ENCODE assay signal across 1 cellular context in the genomic region with DNA sequence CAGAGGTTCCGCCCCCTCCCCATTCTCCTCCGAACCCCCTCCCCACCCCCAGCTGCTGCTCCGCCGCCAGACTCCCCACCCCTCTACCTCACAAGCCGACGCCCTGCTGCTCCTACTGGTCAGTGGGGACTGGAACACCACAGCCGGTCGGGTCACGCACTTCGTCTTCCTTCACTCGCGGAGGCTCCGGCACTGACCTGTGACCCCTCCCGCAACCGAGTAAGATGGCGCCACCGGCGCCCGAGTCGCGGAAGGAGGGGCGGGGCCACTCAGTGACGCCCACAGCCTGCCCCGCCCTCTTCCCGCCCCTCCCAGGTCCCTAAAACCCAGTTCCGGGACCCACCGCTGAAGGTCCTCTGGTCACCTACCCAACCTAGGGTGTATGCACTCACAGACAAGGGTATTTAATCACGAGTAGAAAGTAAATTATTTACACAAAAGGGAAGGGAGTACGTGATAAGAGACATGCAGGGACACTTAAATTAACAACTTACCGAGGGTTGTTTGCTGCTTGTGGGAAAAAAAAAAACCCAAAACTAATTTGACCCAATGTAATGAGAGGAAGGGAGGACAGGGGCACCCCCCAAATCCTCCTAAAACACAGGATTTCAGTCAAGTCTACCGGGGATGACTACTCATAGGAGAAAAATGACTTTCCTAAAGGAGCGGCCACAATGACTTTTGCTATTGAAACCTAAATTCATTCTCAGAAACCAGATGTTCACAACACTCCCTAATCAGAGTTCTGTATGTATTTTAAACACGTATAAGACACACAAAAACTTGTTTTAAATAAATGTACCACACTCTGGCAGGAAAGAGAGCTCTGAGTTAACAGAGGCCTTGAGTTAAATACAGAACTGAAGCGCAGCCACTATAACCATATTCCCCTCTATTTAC.
TF ChIP-seq lines count a peak whose summit lies in the region.

A gene with protein sequence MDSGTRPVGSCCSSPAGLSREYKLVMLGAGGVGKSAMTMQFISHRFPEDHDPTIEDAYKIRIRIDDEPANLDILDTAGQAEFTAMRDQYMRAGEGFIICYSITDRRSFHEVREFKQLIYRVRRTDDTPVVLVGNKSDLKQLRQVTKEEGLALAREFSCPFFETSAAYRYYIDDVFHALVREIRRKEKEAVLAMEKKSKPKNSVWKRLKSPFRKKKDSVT (minus strand): TSS at position 194 of the 900 bp plus-strand sequence. CDS start 588 bp downstream, outside the sequence.

TF ChIP-seq in K562, 482 proteins besides CTCF, POLR2A, EP300 and RAD21 (continued from another document and continues in another):
- TF ChIP-seq, protein P1, sequence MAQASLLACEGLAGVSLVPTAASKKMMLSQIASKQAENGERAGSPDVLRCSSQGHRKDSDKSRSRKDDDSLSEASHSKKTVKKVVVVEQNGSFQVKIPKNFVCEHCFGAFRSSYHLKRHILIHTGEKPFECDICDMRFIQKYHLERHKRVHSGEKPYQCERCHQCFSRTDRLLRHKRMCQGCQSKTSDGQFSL (CRISPR knock-in tag; IDR thresholded peaks at IDR 0.05), result no peak
- TF ChIP-seq, protein P1 (tag; IDR thresholded peaks at IDR 0.05), result no peak
- TF ChIP-seq, protein P2, sequence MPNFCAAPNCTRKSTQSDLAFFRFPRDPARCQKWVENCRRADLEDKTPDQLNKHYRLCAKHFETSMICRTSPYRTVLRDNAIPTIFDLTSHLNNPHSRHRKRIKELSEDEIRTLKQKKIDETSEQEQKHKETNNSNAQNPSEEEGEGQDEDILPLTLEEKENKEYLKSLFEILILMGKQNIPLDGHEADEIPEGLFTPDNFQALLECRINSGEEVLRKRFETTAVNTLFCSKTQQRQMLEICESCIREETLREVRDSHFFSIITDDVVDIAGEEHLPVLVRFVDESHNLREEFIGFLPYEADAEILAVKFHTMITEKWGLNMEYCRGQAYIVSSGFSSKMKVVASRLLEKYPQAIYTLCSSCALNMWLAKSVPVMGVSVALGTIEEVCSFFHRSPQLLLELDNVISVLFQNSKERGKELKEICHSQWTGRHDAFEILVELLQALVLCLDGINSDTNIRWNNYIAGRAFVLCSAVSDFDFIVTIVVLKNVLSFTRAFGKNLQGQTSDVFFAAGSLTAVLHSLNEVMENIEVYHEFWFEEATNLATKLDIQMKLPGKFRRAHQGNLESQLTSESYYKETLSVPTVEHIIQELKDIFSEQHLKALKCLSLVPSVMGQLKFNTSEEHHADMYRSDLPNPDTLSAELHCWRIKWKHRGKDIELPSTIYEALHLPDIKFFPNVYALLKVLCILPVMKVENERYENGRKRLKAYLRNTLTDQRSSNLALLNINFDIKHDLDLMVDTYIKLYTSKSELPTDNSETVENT (CRISPR knock-in tag; IDR thresholded peaks at IDR 0.05), result no peak
- TF ChIP-seq GABPB1 (CRISPR knock-in tag; IDR thresholded peaks at IDR 0.05), result peak; percentile 48; the same call in 1 of the 2 replicates
- TF ChIP-seq TEAD1 (CRISPR knock-in tag; IDR thresholded peaks at IDR 0.05), result no peak
- TF ChIP-seq ZNF717 (CRISPR knock-in tag; IDR thresholded peaks at IDR 0.05), result no peak
- TF ChIP-seq BRCA1 (IDR thresholded peaks at IDR 0.05), result no peak
- no peak for TF ChIP-seq BRCA1 (CRISPR knock-in tag; IDR thresholded peaks at IDR 0.05)
- no peak for TF ChIP-seq XRCC5 (IDR thresholded peaks at IDR 0.05; ENCODE audit: low read depth, low read length)
- TF ChIP-seq CBFA2T3 (IDR thresholded peaks at IDR 0.05), result no peak
- TF ChIP-seq, protein P3, sequence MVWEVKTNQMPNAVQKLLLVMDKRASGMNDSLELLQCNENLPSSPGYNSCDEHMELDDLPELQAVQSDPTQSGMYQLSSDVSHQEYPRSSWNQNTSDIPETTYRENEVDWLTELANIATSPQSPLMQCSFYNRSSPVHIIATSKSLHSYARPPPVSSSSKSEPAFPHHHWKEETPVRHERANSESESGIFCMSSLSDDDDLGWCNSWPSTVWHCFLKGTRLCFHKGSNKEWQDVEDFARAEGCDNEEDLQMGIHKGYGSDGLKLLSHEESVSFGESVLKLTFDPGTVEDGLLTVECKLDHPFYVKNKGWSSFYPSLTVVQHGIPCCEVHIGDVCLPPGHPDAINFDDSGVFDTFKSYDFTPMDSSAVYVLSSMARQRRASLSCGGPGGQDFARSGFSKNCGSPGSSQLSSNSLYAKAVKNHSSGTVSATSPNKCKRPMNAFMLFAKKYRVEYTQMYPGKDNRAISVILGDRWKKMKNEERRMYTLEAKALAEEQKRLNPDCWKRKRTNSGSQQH (CRISPR knock-in tag; IDR thresholded peaks at IDR 0.05), result no peak
- no peak for TF ChIP-seq RAD51 (IDR thresholded peaks at IDR 0.05; ENCODE audit: borderline replicate concordance, low read depth)
- no peak for TF ChIP-seq KLF13 (tag; IDR thresholded peaks at IDR 0.05; ENCODE audit: borderline replicate concordance, low read depth)
- TF ChIP-seq ZNF384 (IDR thresholded peaks at IDR 0.05; ENCODE audit: low read depth, low read length), result no peak
- no peak for TF ChIP-seq ZNF174 (CRISPR knock-in tag; IDR thresholded peaks at IDR 0.05)
- no peak for TF ChIP-seq ZNF764 (CRISPR knock-in tag; IDR thresholded peaks at IDR 0.05; ENCODE audit: low read depth)
- TF ChIP-seq NRF1 (conservative IDR thresholded peaks at IDR 0.05 in 1 of 2, IDR thresholded peaks at IDR 0.05 in 1 of 2), result peak; percentile 57; a peak in 3 of 4 replicates
- no peak for TF ChIP-seq ZNF184 (CRISPR knock-in tag; IDR thresholded peaks at IDR 0.05)
- TF ChIP-seq, protein P4, sequence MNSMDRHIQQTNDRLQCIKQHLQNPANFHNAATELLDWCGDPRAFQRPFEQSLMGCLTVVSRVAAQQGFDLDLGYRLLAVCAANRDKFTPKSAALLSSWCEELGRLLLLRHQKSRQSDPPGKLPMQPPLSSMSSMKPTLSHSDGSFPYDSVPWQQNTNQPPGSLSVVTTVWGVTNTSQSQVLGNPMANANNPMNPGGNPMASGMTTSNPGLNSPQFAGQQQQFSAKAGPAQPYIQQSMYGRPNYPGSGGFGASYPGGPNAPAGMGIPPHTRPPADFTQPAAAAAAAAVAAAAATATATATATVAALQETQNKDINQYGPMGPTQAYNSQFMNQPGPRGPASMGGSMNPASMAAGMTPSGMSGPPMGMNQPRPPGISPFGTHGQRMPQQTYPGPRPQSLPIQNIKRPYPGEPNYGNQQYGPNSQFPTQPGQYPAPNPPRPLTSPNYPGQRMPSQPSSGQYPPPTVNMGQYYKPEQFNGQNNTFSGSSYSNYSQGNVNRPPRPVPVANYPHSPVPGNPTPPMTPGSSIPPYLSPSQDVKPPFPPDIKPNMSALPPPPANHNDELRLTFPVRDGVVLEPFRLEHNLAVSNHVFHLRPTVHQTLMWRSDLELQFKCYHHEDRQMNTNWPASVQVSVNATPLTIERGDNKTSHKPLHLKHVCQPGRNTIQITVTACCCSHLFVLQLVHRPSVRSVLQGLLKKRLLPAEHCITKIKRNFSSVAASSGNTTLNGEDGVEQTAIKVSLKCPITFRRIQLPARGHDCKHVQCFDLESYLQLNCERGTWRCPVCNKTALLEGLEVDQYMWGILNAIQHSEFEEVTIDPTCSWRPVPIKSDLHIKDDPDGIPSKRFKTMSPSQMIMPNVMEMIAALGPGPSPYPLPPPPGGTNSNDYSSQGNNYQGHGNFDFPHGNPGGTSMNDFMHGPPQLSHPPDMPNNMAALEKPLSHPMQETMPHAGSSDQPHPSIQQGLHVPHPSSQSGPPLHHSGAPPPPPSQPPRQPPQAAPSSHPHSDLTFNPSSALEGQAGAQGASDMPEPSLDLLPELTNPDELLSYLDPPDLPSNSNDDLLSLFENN (IDR thresholded peaks at IDR 0.05; ENCODE audit: low read depth in 2 of 2, low read length in 2 of 2), result 0 out of 4 replicates have a peak, but pooled peaks of 1 of the 2 experiments have one; percentile 16
- TF ChIP-seq, protein P5, sequence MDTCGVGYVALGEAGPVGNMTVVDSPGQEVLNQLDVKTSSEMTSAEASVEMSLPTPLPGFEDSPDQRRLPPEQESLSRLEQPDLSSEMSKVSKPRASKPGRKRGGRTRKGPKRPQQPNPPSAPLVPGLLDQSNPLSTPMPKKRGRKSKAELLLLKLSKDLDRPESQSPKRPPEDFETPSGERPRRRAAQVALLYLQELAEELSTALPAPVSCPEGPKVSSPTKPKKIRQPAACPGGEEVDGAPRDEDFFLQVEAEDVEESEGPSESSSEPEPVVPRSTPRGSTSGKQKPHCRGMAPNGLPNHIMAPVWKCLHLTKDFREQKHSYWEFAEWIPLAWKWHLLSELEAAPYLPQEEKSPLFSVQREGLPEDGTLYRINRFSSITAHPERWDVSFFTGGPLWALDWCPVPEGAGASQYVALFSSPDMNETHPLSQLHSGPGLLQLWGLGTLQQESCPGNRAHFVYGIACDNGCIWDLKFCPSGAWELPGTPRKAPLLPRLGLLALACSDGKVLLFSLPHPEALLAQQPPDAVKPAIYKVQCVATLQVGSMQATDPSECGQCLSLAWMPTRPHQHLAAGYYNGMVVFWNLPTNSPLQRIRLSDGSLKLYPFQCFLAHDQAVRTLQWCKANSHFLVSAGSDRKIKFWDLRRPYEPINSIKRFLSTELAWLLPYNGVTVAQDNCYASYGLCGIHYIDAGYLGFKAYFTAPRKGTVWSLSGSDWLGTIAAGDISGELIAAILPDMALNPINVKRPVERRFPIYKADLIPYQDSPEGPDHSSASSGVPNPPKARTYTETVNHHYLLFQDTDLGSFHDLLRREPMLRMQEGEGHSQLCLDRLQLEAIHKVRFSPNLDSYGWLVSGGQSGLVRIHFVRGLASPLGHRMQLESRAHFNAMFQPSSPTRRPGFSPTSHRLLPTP (IDR thresholded peaks at IDR 0.05; ENCODE audit: borderline replicate concordance, extremely low read depth, insufficient read length), result no peak
- no peak for TF ChIP-seq ZBED1 (IDR thresholded peaks at IDR 0.05)
- TF ChIP-seq ZNF140 (CRISPR knock-in tag; IDR thresholded peaks at IDR 0.05), result no peak
- TF ChIP-seq RHOXF2B (CRISPR knock-in tag; conservative IDR thresholded peaks at IDR 0.05), result 0 out of 2 replicates have a peak, but pooled peaks have one; percentile 70
- no peak for TF ChIP-seq CBFA2T2 (conservative IDR thresholded peaks at IDR 0.05)
- TF ChIP-seq NUFIP1 (IDR thresholded peaks at IDR 0.05; ENCODE audit: partially characterized antibody), result no peak
- no peak for TF ChIP-seq NFATC3 (IDR thresholded peaks at IDR 0.05)
- no peak for TF ChIP-seq CBFB (CRISPR knock-in tag; IDR thresholded peaks at IDR 0.05)
- TF ChIP-seq, protein P6, sequence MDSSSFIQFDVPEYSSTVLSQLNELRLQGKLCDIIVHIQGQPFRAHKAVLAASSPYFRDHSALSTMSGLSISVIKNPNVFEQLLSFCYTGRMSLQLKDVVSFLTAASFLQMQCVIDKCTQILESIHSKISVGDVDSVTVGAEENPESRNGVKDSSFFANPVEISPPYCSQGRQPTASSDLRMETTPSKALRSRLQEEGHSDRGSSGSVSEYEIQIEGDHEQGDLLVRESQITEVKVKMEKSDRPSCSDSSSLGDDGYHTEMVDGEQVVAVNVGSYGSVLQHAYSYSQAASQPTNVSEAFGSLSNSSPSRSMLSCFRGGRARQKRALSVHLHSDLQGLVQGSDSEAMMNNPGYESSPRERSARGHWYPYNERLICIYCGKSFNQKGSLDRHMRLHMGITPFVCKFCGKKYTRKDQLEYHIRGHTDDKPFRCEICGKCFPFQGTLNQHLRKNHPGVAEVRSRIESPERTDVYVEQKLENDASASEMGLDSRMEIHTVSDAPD (CRISPR knock-in tag; IDR thresholded peaks at IDR 0.05), result no peak
- TF ChIP-seq MAZ (CRISPR knock-in tag; conservative IDR thresholded peaks at IDR 0.05 in 1 of 2, IDR thresholded peaks at IDR 0.05 in 1 of 2), result peak; percentile 70 to 88
- TF ChIP-seq, protein P7, sequence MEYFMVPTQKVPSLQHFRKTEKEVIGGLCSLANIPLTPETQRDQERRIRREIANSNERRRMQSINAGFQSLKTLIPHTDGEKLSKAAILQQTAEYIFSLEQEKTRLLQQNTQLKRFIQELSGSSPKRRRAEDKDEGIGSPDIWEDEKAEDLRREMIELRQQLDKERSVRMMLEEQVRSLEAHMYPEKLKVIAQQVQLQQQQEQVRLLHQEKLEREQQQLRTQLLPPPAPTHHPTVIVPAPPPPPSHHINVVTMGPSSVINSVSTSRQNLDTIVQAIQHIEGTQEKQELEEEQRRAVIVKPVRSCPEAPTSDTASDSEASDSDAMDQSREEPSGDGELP (CRISPR knock-in tag; IDR thresholded peaks at IDR 0.05; ENCODE audit: borderline replicate concordance), result peak; percentile 71; the same call in 1 of the 2 replicates
- TF ChIP-seq HNRNPLL (IDR thresholded peaks at IDR 0.05; ENCODE audit: low read depth, low read length, poor library complexity, severe bottlenecking), result peak; percentile 72
- TF ChIP-seq ATF7 (IDR thresholded peaks at IDR 0.05), result peak; percentile 38; the same call in 1 of the 2 replicates
- TF ChIP-seq, protein P8, sequence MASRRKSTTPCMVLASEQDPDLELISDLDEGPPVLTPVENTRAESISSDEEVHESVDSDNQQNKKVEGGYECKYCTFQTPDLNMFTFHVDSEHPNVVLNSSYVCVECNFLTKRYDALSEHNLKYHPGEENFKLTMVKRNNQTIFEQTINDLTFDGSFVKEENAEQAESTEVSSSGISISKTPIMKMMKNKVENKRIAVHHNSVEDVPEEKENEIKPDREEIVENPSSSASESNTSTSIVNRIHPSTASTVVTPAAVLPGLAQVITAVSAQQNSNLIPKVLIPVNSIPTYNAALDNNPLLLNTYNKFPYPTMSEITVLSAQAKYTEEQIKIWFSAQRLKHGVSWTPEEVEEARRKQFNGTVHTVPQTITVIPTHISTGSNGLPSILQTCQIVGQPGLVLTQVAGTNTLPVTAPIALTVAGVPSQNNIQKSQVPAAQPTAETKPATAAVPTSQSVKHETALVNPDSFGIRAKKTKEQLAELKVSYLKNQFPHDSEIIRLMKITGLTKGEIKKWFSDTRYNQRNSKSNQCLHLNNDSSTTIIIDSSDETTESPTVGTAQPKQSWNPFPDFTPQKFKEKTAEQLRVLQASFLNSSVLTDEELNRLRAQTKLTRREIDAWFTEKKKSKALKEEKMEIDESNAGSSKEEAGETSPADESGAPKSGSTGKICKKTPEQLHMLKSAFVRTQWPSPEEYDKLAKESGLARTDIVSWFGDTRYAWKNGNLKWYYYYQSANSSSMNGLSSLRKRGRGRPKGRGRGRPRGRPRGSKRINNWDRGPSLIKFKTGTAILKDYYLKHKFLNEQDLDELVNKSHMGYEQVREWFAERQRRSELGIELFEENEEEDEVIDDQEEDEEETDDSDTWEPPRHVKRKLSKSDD (conservative IDR thresholded peaks at IDR 0.05; ENCODE audit: low read length), result no peak
- TF ChIP-seq TAL1 (IDR thresholded peaks at IDR 0.05), result no peak
- no peak for TF ChIP-seq PTRF (tag; IDR thresholded peaks at IDR 0.05)
- TF ChIP-seq SETDB1 (IDR thresholded peaks at IDR 0.05; ENCODE audit: low read length), result no peak
- TF ChIP-seq NR2C1 (IDR thresholded peaks at IDR 0.05), result peak; percentile 91
- peak; percentile 93 for TF ChIP-seq NR2C1 (tag; IDR thresholded peaks at IDR 0.05)
- no peak for TF ChIP-seq NCOA6 (IDR thresholded peaks at IDR 0.05)
- TF ChIP-seq NFE2L1 (tag; IDR thresholded peaks at IDR 0.05; ENCODE audit: borderline replicate concordance, low read depth), result no peak
- TF ChIP-seq, protein P9, sequence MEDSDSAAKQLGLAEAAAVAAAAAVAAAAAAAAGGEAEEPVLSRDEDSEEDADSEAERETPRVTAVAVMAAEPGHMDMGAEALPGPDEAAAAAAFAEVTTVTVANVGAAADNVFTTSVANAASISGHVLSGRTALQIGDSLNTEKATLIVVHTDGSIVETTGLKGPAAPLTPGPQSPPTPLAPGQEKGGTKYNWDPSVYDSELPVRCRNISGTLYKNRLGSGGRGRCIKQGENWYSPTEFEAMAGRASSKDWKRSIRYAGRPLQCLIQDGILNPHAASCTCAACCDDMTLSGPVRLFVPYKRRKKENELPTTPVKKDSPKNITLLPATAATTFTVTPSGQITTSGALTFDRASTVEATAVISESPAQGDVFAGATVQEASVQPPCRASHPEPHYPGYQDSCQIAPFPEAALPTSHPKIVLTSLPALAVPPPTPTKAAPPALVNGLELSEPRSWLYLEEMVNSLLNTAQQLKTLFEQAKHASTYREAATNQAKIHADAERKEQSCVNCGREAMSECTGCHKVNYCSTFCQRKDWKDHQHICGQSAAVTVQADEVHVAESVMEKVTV (CRISPR knock-in tag; IDR thresholded peaks at IDR 0.05), result no peak
